Comparison of ENCODE assay signal across 24 cellular contexts in the genomic region with DNA sequence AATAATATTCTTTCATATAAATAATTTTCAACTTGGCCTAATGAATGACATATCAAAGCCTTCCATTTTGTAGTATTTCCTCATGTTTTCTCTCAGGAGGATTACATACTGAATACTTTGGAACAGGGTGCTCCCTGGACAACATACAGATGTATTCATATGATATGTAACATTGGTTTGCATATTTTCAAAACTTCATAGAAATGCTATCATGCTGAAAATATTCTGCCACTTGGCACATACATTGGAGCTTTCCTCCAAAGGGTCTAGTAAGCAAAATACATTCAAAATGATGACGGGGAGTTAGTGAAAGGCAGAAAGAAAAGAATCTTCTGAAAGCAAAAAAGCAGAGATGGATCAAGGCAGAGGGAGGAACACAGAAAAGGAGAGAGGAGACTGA.
"Had no signal": no experiment of that assay in that cellular context is flagged by ENCODE, and none has a peak within 500 bp of the region (broad histone marks: within the 10 kb centered on the region; RNA-seq: fewer than 3 reads in every experiment).

No MANE protein-coding gene starts in this region.

- H3K27me3 Mint-ChIP-seq: activated CD4-positive, alpha-beta T cell treated with anti-CD3 and anti-CD28 coated beads, Interleukin-2, amount 10 ng/mL, durations not matched to agents 7 days and 5 days; activated CD8-positive, alpha-beta memory T cell treated with anti-CD3 and anti-CD28 coated beads, Interleukin-2, amount 10 ng/mL, durations not matched to agents 7 days and 5 days; activated CD8-positive, alpha-beta T cell treated with anti-CD3 and anti-CD28 coated beads for 36 hours; activated naive CD4-positive, alpha-beta T cell treated with anti-CD3 and anti-CD28 coated beads, Interleukin-2, amount 50 U/mL, for 24 hours; central memory CD8-positive, alpha-beta T cell had no signal

- H3K4me3 ChIP-seq: ascending aorta, coronary artery, esophagus squamous epithelium, gastrocnemius medialis, ovary, prostate gland, upper lobe of right lung had no signal

- H3K27ac Mint-ChIP-seq: activated CD4-positive, alpha-beta T cell treated with anti-CD3 and anti-CD28 coated beads, Interleukin-2, amount 10 ng/mL, durations not matched to agents 7 days and 5 days; activated CD8-positive, alpha-beta memory T cell treated with anti-CD3 and anti-CD28 coated beads, Interleukin-2, amount 10 ng/mL, durations not matched to agents 7 days and 5 days; activated CD8-positive, alpha-beta T cell treated with anti-CD3 and anti-CD28 coated beads for 36 hours; activated naive CD4-positive, alpha-beta T cell treated with anti-CD3 and anti-CD28 coated beads, Interleukin-2, amount 50 U/mL, for 24 hours; endodermal cell; natural killer cell had no signal

- H3K27me3 ChIP-seq: ascending aorta, brain microvascular endothelial cell, esophagus squamous epithelium, gastrocnemius medialis, ovary, upper lobe of right lung had no signal

- H3K27ac ChIP-seq: ascending aorta, brain microvascular endothelial cell, coronary artery, esophagus squamous epithelium, gastrocnemius medialis, ovary, prostate gland, upper lobe of right lung, WERI-Rb-1 had no signal

- H3K4me1 Mint-ChIP-seq: central memory CD8-positive, alpha-beta T cell; natural killer cell had no signal

- ATAC-seq: activated CD8-positive, alpha-beta memory T cell treated with anti-CD3 and anti-CD28 coated beads, Interleukin-2, amount 10 ng/mL, durations not matched to agents 7 days and 5 days; activated CD8-positive, alpha-beta T cell treated with anti-CD3 and anti-CD28 coated beads for 36 hours; gastrocnemius medialis; left lobe of liver; natural killer cell; stimulated activated naive CD8-positive, alpha-beta T cell treated with anti-CD3 and anti-CD28 coated beads, Interleukin-15, Interleukin-2, amounts not matched to agents 100 U/mL and 50 U/mL, for 24 hours; upper lobe of right lung had no signal

- DNase-seq: activated CD4-positive, alpha-beta T cell treated with anti-CD3 and anti-CD28 coated beads, Interleukin-2, amount 10 ng/mL, durations not matched to agents 7 days and 5 days; activated CD4-positive, CD25-positive, alpha-beta regulatory T cell treated with anti-CD3 and anti-CD28 coated beads, Interleukin-2, amount 50 U/mL, for 72 hours; activated CD8-positive, alpha-beta memory T cell treated with anti-CD3 and anti-CD28 coated beads, Interleukin-2, amount 10 ng/mL, durations not matched to agents 7 days and 5 days; activated CD8-positive, alpha-beta T cell treated with anti-CD3 and anti-CD28 coated beads for 36 hours; activated gamma-delta T cell treated with Interleukin-2 at 50 U/mL for 16 hours; activated T-cell treated with anti-CD3 and anti-CD28 coated beads for 4 hours; brain microvascular endothelial cell; endodermal cell; esophagus squamous epithelium; gastrocnemius medialis; kidney; midbrain; natural killer cell; ovary; stimulated activated CD4-positive, alpha-beta T cell treated with anti-CD3 and anti-CD28 coated beads, Interleukin-4, amount 100 ng/mL, for 24 hours; stimulated activated naive CD8-positive, alpha-beta T cell treated with anti-CD3 and anti-CD28 coated beads, Interleukin-15, Interleukin-2, amounts not matched to agents 100 U/mL and 50 U/mL, for 24 hours; upper lobe of right lung; WERI-Rb-1 had no signal

- FAIRE-seq: kidney had no signal

- H3K36me3 ChIP-seq: ascending aorta, brain microvascular endothelial cell, esophagus squamous epithelium, gastrocnemius medialis, ovary, prostate gland, upper lobe of right lung, WERI-Rb-1 had no signal

- H3K36me3 Mint-ChIP-seq: activated CD8-positive, alpha-beta memory T cell treated with anti-CD3 and anti-CD28 coated beads, Interleukin-2, amount 10 ng/mL, durations not matched to agents 7 days and 5 days; natural killer cell had no signal

- H3K9me3 Mint-ChIP-seq: activated CD4-positive, alpha-beta T cell treated with anti-CD3 and anti-CD28 coated beads, Interleukin-2, amount 10 ng/mL, durations not matched to agents 7 days and 5 days; activated CD8-positive, alpha-beta T cell treated with anti-CD3 and anti-CD28 coated beads for 36 hours; activated naive CD4-positive, alpha-beta T cell treated with anti-CD3 and anti-CD28 coated beads, Interleukin-2, amount 50 U/mL, for 24 hours; central memory CD8-positive, alpha-beta T cell; endodermal cell; natural killer cell had no signal

- H3K9me3 ChIP-seq: ascending aorta, esophagus squamous epithelium, gastrocnemius medialis, ovary, prostate gland, upper lobe of right lung had no signal

- H3K4me1 ChIP-seq: ascending aorta, gastrocnemius medialis, prostate gland had no signal

- H3K4me3 Mint-ChIP-seq: activated CD4-positive, alpha-beta T cell treated with anti-CD3 and anti-CD28 coated beads, Interleukin-2, amount 10 ng/mL, durations not matched to agents 7 days and 5 days; activated CD8-positive, alpha-beta memory T cell treated with anti-CD3 and anti-CD28 coated beads, Interleukin-2, amount 10 ng/mL, durations not matched to agents 7 days and 5 days; activated CD8-positive, alpha-beta T cell treated with anti-CD3 and anti-CD28 coated beads for 36 hours; activated naive CD4-positive, alpha-beta T cell treated with anti-CD3 and anti-CD28 coated beads, Interleukin-2, amount 50 U/mL, for 24 hours; central memory CD8-positive, alpha-beta T cell; endodermal cell; natural killer cell had no signal
